13 cellular contexts compared by ENCODE assay signal in genomic region chr5:135137146-135137915, GRCh38.
DNase-seq lines count a peak whose midpoint lies in the region; ATAC-seq and TF ChIP-seq lines count a peak whose summit lies in the region.
"Had no signal": no experiment of that assay in that cellular context is flagged by ENCODE, and none has a peak within 500 bp of the region (broad histone marks: within the 10 kb centered on the region; RNA-seq: fewer than 3 reads in every experiment).

No MANE protein-coding gene starts in this region.

- H3K27ac ChIP-seq in PC-3 (ENCODE audit: low read length) = peak overlapping the region; percentile 46
- H3K27ac ChIP-seq in coronary artery = no peak overlapping the region
- H3K27ac ChIP-seq in hepatocyte = peak overlapping the region; percentile 27
- H3K27ac ChIP-seq in vagina = no peak overlapping the region

- no peak overlapping the region for H3K9ac ChIP-seq in PC-3 (ENCODE audit: low read length)

- intact Hi-C loops in PC-3 (cut with micrococcal nuclease) (no loop called here), vagina (cut with DNase I) (no loop called here)

- H3K79me2 ChIP-seq in PC-3 (ENCODE audit: low read length) (no peaks in the 10 kb centered on the region), hepatocyte (no peaks in the 10 kb centered on the region)

- CTCF ChIA-PET in PC-3 (lab: Charles Lee) = no interaction called here

- H3K4me2 ChIP-seq in PC-3 (ENCODE audit: low read length) = no peak overlapping the region
- H3K4me2 ChIP-seq in hepatocyte = no peak overlapping the region

- no peaks in the 10 kb centered on the region for H4K20me1 ChIP-seq in PC-3 (ENCODE audit: low read length)
- H4K20me1 ChIP-seq in hepatocyte (ENCODE audit: insufficient read depth, poor library complexity, severe bottlenecking) = no peaks in the 10 kb centered on the region

- H3K36me3 ChIP-seq in PC-3 (ENCODE audit: low read depth, low read length) = no peaks in the 10 kb centered on the region
- no peaks in the 10 kb centered on the region for H3K36me3 ChIP-seq in hepatocyte (replicated peaks; ENCODE audit: insufficient read depth, low read depth)
- no peaks in the 10 kb centered on the region for H3K36me3 ChIP-seq in vagina

- WGBS in hepatocyte (ENCODE audit: low lambda C conversion rate, missing lambda C conversion rate) = 86% methylated on average over 13 of the region's 13 CpGs

- H3K4me1 ChIP-seq in PC-3 (ENCODE audit: insufficient read depth, low read length) = peaks cover 60% of the 10 kb centered on the region
- peaks cover 38% of the 10 kb centered on the region for H3K4me1 ChIP-seq in hepatocyte (ENCODE audit: insufficient read depth)
- peaks cover 50% of the 10 kb centered on the region for H3K4me1 ChIP-seq in vagina

- TF ChIP-seq CTCF in PC-3 (conservative IDR thresholded peaks at IDR 0.05; ENCODE audit: low read depth, low read length) (no peak), coronary artery (IDR thresholded peaks at IDR 0.05) (no peak), hepatocyte (IDR thresholded peaks at IDR 0.05; ENCODE audit: poor library complexity) (no peak), vagina (IDR thresholded peaks at IDR 0.05) (no peak)

- H2AFZ ChIP-seq in PC-3 (ENCODE audit: low read length) (no peak overlapping the region), hepatocyte (no peak overlapping the region)

- DNase-seq in PC-3 (no peak), coronary artery (ENCODE audit: low spot score) (peak; percentile 49), hepatocyte (ENCODE audit: low spot score) (no peak), AG20443 (ENCODE audit: low spot score) (no peak), SK-N-DZ (ENCODE audit: low spot score) (no peak), vagina (ENCODE audit: extremely low spot score in 2 of 2) (no peak)
- no peak for DNase-seq in effector CD8-positive, alpha-beta T cell (lab: John Stamatoyannopoulos, UW)
- DNase-seq: CD8-positive, alpha-beta T cell; COR-L47; DND-41; GDM1; HCEC 1CT; HFFc6 had no signal

- no TSS peak for BruUV-seq in PC-3 (replicated peaks; lab: Mats Ljungman, UMichigan)

- no peak for TF ChIP-seq POLR2A in vagina (IDR thresholded peaks at IDR 0.05)

- no peaks in the 10 kb centered on the region for H3F3A ChIP-seq in PC-3 (ENCODE audit: low read length, unreplicated experiment)

- no peak for ATAC-seq in PC-3
- ATAC-seq: CD8-positive, alpha-beta T cell had no signal

- H3K27me3 ChIP-seq in PC-3 (ENCODE audit: low read length) (no peaks in the 10 kb centered on the region), hepatocyte (no peaks in the 10 kb centered on the region), vagina (no peaks in the 10 kb centered on the region)

- H3K4me3 ChIP-seq in PC-3 (ENCODE audit: low read length) = no peak overlapping the region
- no peak overlapping the region for H3K4me3 ChIP-seq in coronary artery
- H3K4me3 ChIP-seq in hepatocyte = no peak overlapping the region
- H3K4me3 ChIP-seq in vagina = no peak overlapping the region

- H3K9me3 ChIP-seq in PC-3 (ENCODE audit: low read length) (no peaks in the 10 kb centered on the region), hepatocyte (ENCODE audit: low read depth) (no peaks in the 10 kb centered on the region), vagina (no peaks in the 10 kb centered on the region)

- H3K9me2 ChIP-seq in PC-3 (replicated peaks; ENCODE audit: low read length) (no peaks in the 10 kb centered on the region), hepatocyte (replicated peaks; ENCODE audit: insufficient read depth) (no peaks in the 10 kb centered on the region)

- POLR2A ChIA-PET in PC-3 (lab: Charles Lee; ENCODE audit: unreplicated experiment) = no interaction called here

Comparison
In these comparisons a context has a peak if more than half of its experiments do, and no peak if none do; other contexts are left out.
1. H3K27ac ChIP-seq: peak in PC-3 (single experiment) and hepatocyte (single experiment); none in coronary artery (0 of 2) and vagina (single experiment).